ENCODE assay signal across 8 cellular contexts in the genomic region with DNA sequence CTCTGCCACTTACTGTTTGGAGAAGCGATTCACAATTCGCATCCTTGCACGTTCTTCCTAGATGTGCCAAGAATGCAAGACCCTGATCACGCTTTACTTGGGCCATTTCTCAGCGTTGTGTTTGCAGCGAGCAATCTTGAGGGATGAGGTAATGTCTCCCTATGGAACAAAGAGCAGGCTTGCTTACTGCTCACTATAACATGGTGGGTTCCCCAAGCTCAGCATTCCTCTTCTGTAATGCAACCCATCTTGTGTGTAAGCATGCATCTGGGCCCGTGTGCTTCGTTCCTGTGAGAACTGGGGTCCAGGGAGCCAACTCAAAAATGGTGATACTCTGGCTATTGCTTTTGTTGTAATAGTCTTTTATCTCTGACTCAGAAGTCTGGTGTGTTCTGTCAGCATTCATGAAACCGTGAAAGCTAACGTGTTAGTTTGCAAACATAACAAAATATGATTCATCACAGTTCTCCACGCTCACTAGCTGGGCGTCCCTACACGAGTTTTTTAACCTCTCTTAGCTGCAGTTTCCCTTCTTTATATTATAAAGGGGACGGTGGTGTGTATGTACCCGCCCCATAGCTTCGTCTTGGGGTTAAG. TPM values are rescaled to one million over a fixed set of nuclear protein-coding genes. Genes with fewer than 3 reads are reported as not detected.
A peak's percentile ranks its signal among the peaks of the same experiment; 100 is the strongest.
DNase-seq lines count a peak whose midpoint lies in the region; ATAC-seq and TF ChIP-seq lines count a peak whose summit lies in the region.

No MANE protein-coding gene starts in this region.

- peaks cover 33% of the 10 kb centered on the region for H3K4me1 ChIP-seq in DND-41 (ENCODE audit: insufficient read depth, low read length)

- peak overlapping the region; percentile 70 for H3K4me2 ChIP-seq in DND-41 (ENCODE audit: insufficient read depth, low read length)

- no peaks in the 10 kb centered on the region for H4K20me1 ChIP-seq in DND-41 (ENCODE audit: insufficient read depth, low read length)

- no peaks in the 10 kb centered on the region; the same call in 1 of the 2 replicates for H3K79me2 ChIP-seq in DND-41 (ENCODE audit: insufficient read depth, low read length)

- H3K9ac ChIP-seq in DND-41 (ENCODE audit: low read depth, low read length): peak overlapping the region; percentile 93

- H3K9me3 ChIP-seq in DND-41 (ENCODE audit: insufficient read depth, low read length, severe bottlenecking): no peaks in the 10 kb centered on the region

- TF ChIP-seq CTCF in DND-41 (IDR thresholded peaks at IDR 0.05; ENCODE audit: borderline replicate concordance, extremely low read depth, low read length, poor library complexity, severe bottlenecking) (no peak), VCaP (conservative IDR thresholded peaks at IDR 0.05) (no peak)

- peak overlapping the region; percentile 87 for H2AFZ ChIP-seq in DND-41 (ENCODE audit: low read depth, low read length)

- H3K27me3 ChIP-seq in DND-41 (ENCODE audit: insufficient read depth, low read length, poor library complexity): no peaks in the 10 kb centered on the region

- H3K27ac ChIP-seq in DND-41 (ENCODE audit: low read length) (peak overlapping the region; percentile 91), VCaP (peak overlapping the region; percentile 92)

- ATAC-seq in DND-41 (ENCODE audit: insufficient read depth, low read depth): no peak; the same call in 2 of the 3 replicates
- ATAC-seq in GM19438 (IDR thresholded peaks at IDR 0.05; ENCODE audit: low read depth, unreplicated experiment): peak; percentile 1

- H3K4me3 ChIP-seq in DND-41 (ENCODE audit: low read depth in 1 of 2, low read length in 2 of 2): peak overlapping the region; percentile 69 to 75; a peak in 3 of 4 replicates

- no peaks in the 10 kb centered on the region; the same call in 1 of the 2 replicates for H3K36me3 ChIP-seq in DND-41 (ENCODE audit: insufficient read depth, low read length)

- DNase-seq in DND-41 (peak; percentile 32), HS-5 (ENCODE audit: low read depth) (peak; percentile 74), fibroblast of gingiva (ENCODE audit: low read depth) (peak; percentile 73), occipital lobe (lab: John Stamatoyannopoulos, UW) (peak; percentile 35), NCI-H774 (lab: John Stamatoyannopoulos, UW) (no peak), cerebellar nuclear complex (lab: John Stamatoyannopoulos, UW) (no peak)

RNA-seq across cellular contexts. Expression of gene DNTTIP2, which starts 33.4 kb away (rescaled TPM):
- total RNA-seq in occipital lobe: 38.4 TPM

Comparison
In these comparisons a context has a peak if more than half of its experiments do, and no peak if none do; other contexts are left out.
1. DNase-seq: peak in DND-41 (single experiment), HS-5 (single experiment), fibroblast of gingiva (single experiment) and occipital lobe (single experiment); none in NCI-H774 (single experiment) and cerebellar nuclear complex (0 of 2).